1 cellular context compared by ENCODE assay signal in genomic region chr3:48934333-48934991, GRCh38.
TF ChIP-seq lines count a peak whose summit lies in the region.

No MANE protein-coding gene starts in this region.

TF ChIP-seq in WTC11, 78 proteins besides CTCF, POLR2A, EP300 and RAD21 (continued from another document):
- TF ChIP-seq ARID4B (CRISPR knock-in tag; IDR thresholded peaks at IDR 0.05; ENCODE audit: borderline replicate concordance) (no peak), NR1H2 (CRISPR knock-in tag; IDR thresholded peaks at IDR 0.05) (no peak), ZNF281 (CRISPR knock-in tag; IDR thresholded peaks at IDR 0.05) (no peak), ZNF671 (CRISPR knock-in tag; IDR thresholded peaks at IDR 0.05) (no peak), USF1 (CRISPR knock-in tag; IDR thresholded peaks at IDR 0.05) (no peak), OVOL2 (CRISPR knock-in tag; IDR thresholded peaks at IDR 0.05; ENCODE audit: borderline replicate concordance) (no peak), ZNF423 (CRISPR knock-in tag; IDR thresholded peaks at IDR 0.05) (no peak), E2F1 (CRISPR knock-in tag; IDR thresholded peaks at IDR 0.05) (no peak)
